In genomic region chr16:20355114-20355782, GRCh38 we compare ENCODE assay signal across 8 cellular contexts. TPM values are rescaled to one million over a fixed set of nuclear protein-coding genes. Genes with fewer than 3 reads are reported as not detected.
"Had no signal": no experiment of that assay in that cellular context is flagged by ENCODE, and none has a peak within 500 bp of the region (broad histone marks: within the 10 kb centered on the region; RNA-seq: fewer than 3 reads in every experiment).

No MANE protein-coding gene starts in this region.

- H3K27ac Mint-ChIP-seq: GM23338, H9, IgD-negative memory B cell had no signal

- H3K4me1 Mint-ChIP-seq: IgD-negative memory B cell had no signal

- ATAC-seq: GM23338 had no signal

- DNase-seq: H9, HCEC 1CT, KBM-7 had no signal

- H3K36me3 Mint-ChIP-seq: IgD-negative memory B cell had no signal

- H3K4me3 Mint-ChIP-seq: GM23338, H9, IgD-negative memory B cell had no signal

- H2AFZ ChIP-seq: GM23338 had no signal

- H3K4me2 ChIP-seq: GM23338 had no signal

- FAIRE-seq: H54, HTR-8/SVneo had no signal

- H3K4me3 ChIP-seq: GM23338 had no signal

RNA-seq across cellular contexts. Expression of gene UMOD, which starts 2.7 kb away (rescaled TPM):
- total RNA-seq: GM23338, H9, HT-29 had no signal
- polyA plus RNA-seq: GM23338, IgD-negative memory B cell had no signal

RNA-seq across cellular contexts. Expression of gene GP2, which starts 27.9 kb away (rescaled TPM):
- total RNA-seq: GM23338, H9, HT-29 had no signal
- polyA plus RNA-seq: GM23338, IgD-negative memory B cell had no signal

RNA-seq across cellular contexts. Expression of gene PDILT, which starts 49.3 kb away (rescaled TPM):
- total RNA-seq: GM23338, H9, HT-29 had no signal
- polyA plus RNA-seq: GM23338, IgD-negative memory B cell had no signal

RNA-seq across cellular contexts. Expression of gene ACSM5, which starts 54.1 kb away (rescaled TPM):
- total RNA-seq: GM23338, H9, HT-29 had no signal
- polyA plus RNA-seq: GM23338, IgD-negative memory B cell had no signal
